Comparison of ENCODE assay signal across 14 cellular contexts in the genomic region with DNA sequence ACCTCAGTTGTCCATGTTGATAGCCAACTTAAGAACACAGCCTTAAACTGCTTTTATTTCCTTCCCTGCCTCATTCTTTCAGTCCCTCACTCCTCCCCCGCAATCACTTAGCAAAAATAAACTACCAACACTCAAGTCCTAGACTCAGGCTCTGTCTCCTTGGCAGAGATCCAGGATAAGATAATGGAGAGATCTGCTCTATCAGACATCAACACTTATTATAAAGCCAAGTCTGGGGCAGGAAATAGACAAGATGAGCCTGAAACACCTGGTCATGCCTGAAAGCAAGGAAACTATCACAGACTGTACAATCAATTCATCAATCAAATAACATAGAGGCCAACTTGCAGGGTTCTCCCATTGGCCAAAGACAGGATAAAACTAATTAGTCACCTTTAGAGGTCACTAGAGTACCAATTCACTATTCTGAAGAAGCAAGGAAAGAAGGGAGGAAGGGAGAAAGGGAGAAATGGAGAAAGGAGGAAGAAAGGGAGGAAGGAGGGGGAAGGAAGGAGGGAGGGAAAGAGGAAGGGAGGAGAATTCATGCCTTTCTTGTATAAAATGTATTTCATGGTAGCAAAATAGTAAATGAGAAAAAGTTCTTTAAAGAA. TPM values are rescaled to one million over a fixed set of nuclear protein-coding genes. Genes with fewer than 3 reads are reported as not detected.
DNase-seq lines count a peak whose midpoint lies in the region; TF ChIP-seq lines count a peak whose summit lies in the region.
"Had no signal": no experiment of that assay in that cellular context is flagged by ENCODE, and none has a peak within 500 bp of the region (broad histone marks: within the 10 kb centered on the region; RNA-seq: fewer than 3 reads in every experiment).

No MANE protein-coding gene starts in this region.

- H3K36me3 Mint-ChIP-seq in activated naive CD8-positive, alpha-beta T cell treated with anti-CD3 and anti-CD28 coated beads for 36 hours = no peaks in the 10 kb centered on the region
- no peaks in the 10 kb centered on the region for H3K36me3 Mint-ChIP-seq in activated CD4-positive, alpha-beta T cell treated with anti-CD3 and anti-CD28 coated beads, Interleukin-2, amount 10 ng/mL, durations not matched to agents 7 days and 5 days (ENCODE audit: low read depth)

- DNase-seq in A172 (ENCODE audit: low spot score) (peak; percentile 7), GM06990 (ENCODE audit: extremely low read depth, insufficient read length) (no peak), NCI-H69 (lab: John Stamatoyannopoulos, UW) (peak; percentile 88), fibroblast of pulmonary artery (ENCODE audit: low read depth) (peak; percentile 8), NCI-H526 treated with DMSO at 0.1 percent for 48 hours (lab: John Stamatoyannopoulos, UW) (no peak)
- no peak for DNase-seq in activated naive CD4-positive, alpha-beta T cell (lab: John Stamatoyannopoulos, UW)
- no peak for DNase-seq in activated naive CD8-positive, alpha-beta T cell treated with anti-CD3 and anti-CD28 coated beads for 36 hours
- DNase-seq in activated CD4-positive, alpha-beta T cell treated with anti-CD3 and anti-CD28 coated beads, Interleukin-2, amount 10 ng/mL, durations not matched to agents 7 days and 5 days = no peak
- DNase-seq: Calu3; effector memory CD8-positive, alpha-beta T cell; MG63; substantia nigra; T-helper 2 cell had no signal

- TF ChIP-seq CTCF in GM06990 (IDR thresholded peaks at IDR 0.05; ENCODE audit: insufficient read depth, low read length, poor library complexity, severe bottlenecking) (peak; percentile 35), fibroblast of pulmonary artery (IDR thresholded peaks at IDR 0.05; ENCODE audit: low read length, missing control alignments) (no peak)

- H3K4me3 Mint-ChIP-seq in activated naive CD8-positive, alpha-beta T cell treated with anti-CD3 and anti-CD28 coated beads for 36 hours = no peak overlapping the region
- H3K4me3 Mint-ChIP-seq in activated CD4-positive, alpha-beta T cell treated with anti-CD3 and anti-CD28 coated beads, Interleukin-2, amount 10 ng/mL, durations not matched to agents 7 days and 5 days = no peak overlapping the region
- H3K4me3 Mint-ChIP-seq: effector memory CD8-positive, alpha-beta T cell; mesothelial cell of epicardium had no signal

- no peaks in the 10 kb centered on the region for H3K36me3 ChIP-seq in GM06990 (ENCODE audit: control insufficient read depth, insufficient read depth, low read length)
- H3K36me3 ChIP-seq: MG63 had no signal

- no peaks in the 10 kb centered on the region for H3K9me3 Mint-ChIP-seq in activated naive CD8-positive, alpha-beta T cell treated with anti-CD3 and anti-CD28 coated beads for 36 hours
- no peaks in the 10 kb centered on the region for H3K9me3 Mint-ChIP-seq in activated CD4-positive, alpha-beta T cell treated with anti-CD3 and anti-CD28 coated beads, Interleukin-2, amount 10 ng/mL, durations not matched to agents 7 days and 5 days
- H3K9me3 Mint-ChIP-seq: effector memory CD8-positive, alpha-beta T cell had no signal

- CTCF ChIA-PET in activated CD4-positive, alpha-beta T cell treated with anti-CD3 and anti-CD28 coated beads, Interleukin-2, amount 10 ng/mL, durations not matched to agents 7 days and 5 days (lab: Charles Lee) = no interaction called here

- POLR2A ChIA-PET in activated CD4-positive, alpha-beta T cell treated with anti-CD3 and anti-CD28 coated beads, Interleukin-2, amount 10 ng/mL, durations not matched to agents 7 days and 5 days (lab: Charles Lee) = no interaction called here

- H3K4me1 Mint-ChIP-seq in activated naive CD8-positive, alpha-beta T cell treated with anti-CD3 and anti-CD28 coated beads for 36 hours = no peaks in the 10 kb centered on the region
- H3K4me1 Mint-ChIP-seq in activated CD4-positive, alpha-beta T cell treated with anti-CD3 and anti-CD28 coated beads, Interleukin-2, amount 10 ng/mL, durations not matched to agents 7 days and 5 days = no peaks in the 10 kb centered on the region

- H3K27me3 Mint-ChIP-seq in activated naive CD8-positive, alpha-beta T cell treated with anti-CD3 and anti-CD28 coated beads for 36 hours = peaks cover 23% of the 10 kb centered on the region
- peaks cover 22% of the 10 kb centered on the region for H3K27me3 Mint-ChIP-seq in activated CD4-positive, alpha-beta T cell treated with anti-CD3 and anti-CD28 coated beads, Interleukin-2, amount 10 ng/mL, durations not matched to agents 7 days and 5 days

- H3K27ac Mint-ChIP-seq in activated naive CD8-positive, alpha-beta T cell treated with anti-CD3 and anti-CD28 coated beads for 36 hours = no peak overlapping the region
- H3K27ac Mint-ChIP-seq in activated CD4-positive, alpha-beta T cell treated with anti-CD3 and anti-CD28 coated beads, Interleukin-2, amount 10 ng/mL, durations not matched to agents 7 days and 5 days = no peak overlapping the region
- H3K27ac Mint-ChIP-seq: effector memory CD8-positive, alpha-beta T cell; mesothelial cell of epicardium had no signal

- H3K27me3 ChIP-seq in GM06990 (replicated peaks; ENCODE audit: control insufficient read depth, insufficient read depth, low read length) = no peaks in the 10 kb centered on the region
- H3K27me3 ChIP-seq: MG63 had no signal

- H3K4me3 ChIP-seq in GM06990 (replicated peaks; ENCODE audit: low read depth, low read length) (no peak overlapping the region), fibroblast of pulmonary artery (replicated peaks; ENCODE audit: low read depth, low read length) (no peak overlapping the region)
- H3K4me3 ChIP-seq: MG63 had no signal

RNA-seq across cellular contexts. Expression of a gene that starts 15.6 kb away (rescaled TPM):
- 0.31 TPM in 1 of 2 replicates, not detected in the other for total RNA-seq in A172 (2014; rRNA removed; shearing (Covaris generic))
- total RNA-seq in activated naive CD8-positive, alpha-beta T cell treated with anti-CD3 and anti-CD28 coated beads for 36 hours = not detected
- not detected for total RNA-seq in activated CD4-positive, alpha-beta T cell treated with anti-CD3 and anti-CD28 coated beads, Interleukin-2, amount 10 ng/mL, durations not matched to agents 7 days and 5 days

Comparison
In these comparisons a context has a peak if more than half of its experiments do, and no peak if none do; other contexts are left out.
1. DNase-seq: peak in A172 (single experiment), NCI-H69 (single experiment) and fibroblast of pulmonary artery (single experiment); none in GM06990 (single experiment), activated naive CD4-positive, alpha-beta T cell (0 of 4), activated naive CD8-positive, alpha-beta T cell treated with anti-CD3 and anti-CD28 coated beads for 36 hours (single experiment), activated CD4-positive, alpha-beta T cell treated with anti-CD3 and anti-CD28 coated beads, Interleukin-2, amount 10 ng/mL, durations not matched to agents 7 days and 5 days (single experiment) and NCI-H526 treated with DMSO at 0.1 percent for 48 hours (single experiment).